In genomic region chr11:14357843-14358728, GRCh38 we compare ENCODE assay signal across 8 cellular contexts. TPM values are rescaled to one million over a fixed set of nuclear protein-coding genes. Genes with fewer than 3 reads are reported as not detected.
A peak's percentile ranks its signal among the peaks of the same experiment; 100 is the strongest.
DNase-seq lines count a peak whose midpoint lies in the region; ATAC-seq and TF ChIP-seq lines count a peak whose summit lies in the region.

No MANE protein-coding gene starts in this region.

- H2AFZ ChIP-seq in DND-41 (ENCODE audit: low read depth, low read length): peak overlapping the region; percentile 61

- H3K79me2 ChIP-seq in DND-41 (ENCODE audit: insufficient read depth, low read length): peaks cover 59% of the 10 kb centered on the region

- H3K4me3 ChIP-seq in DND-41 (ENCODE audit: low read depth in 1 of 2, low read length in 2 of 2) (peak overlapping the region; percentile 60 to 64), brain microvascular endothelial cell (ENCODE audit: low read depth, low read length) (peak overlapping the region; percentile 76)

- peaks cover 28% of the 10 kb centered on the region for H4K20me1 ChIP-seq in DND-41 (ENCODE audit: insufficient read depth, low read length)

- H3K4me2 ChIP-seq in DND-41 (ENCODE audit: insufficient read depth, low read length): peak overlapping the region; percentile 76

- H3K27me3 ChIP-seq in DND-41 (ENCODE audit: insufficient read depth, low read length, poor library complexity) (no peaks in the 10 kb centered on the region), brain microvascular endothelial cell (replicated peaks) (no peaks in the 10 kb centered on the region)

- ATAC-seq in DND-41 (ENCODE audit: insufficient read depth, low read depth) (peak; percentile 68), GM21381 (IDR thresholded peaks at IDR 0.05; ENCODE audit: unreplicated experiment) (peak; percentile 50)

- no peaks in the 10 kb centered on the region for H3K9me3 ChIP-seq in DND-41 (ENCODE audit: insufficient read depth, low read length, severe bottlenecking)

- peaks cover 51% of the 10 kb centered on the region for H3K4me1 ChIP-seq in DND-41 (ENCODE audit: insufficient read depth, low read length)

- peaks cover 7% of the 10 kb centered on the region; the same call in 1 of the 2 replicates for H3K36me3 ChIP-seq in DND-41 (ENCODE audit: insufficient read depth, low read length)
- peaks cover 7% of the 10 kb centered on the region for H3K36me3 ChIP-seq in brain microvascular endothelial cell (replicated peaks)

- peak overlapping the region; percentile 91 for H3K9ac ChIP-seq in DND-41 (ENCODE audit: low read depth, low read length)

- H3K27ac ChIP-seq in DND-41 (ENCODE audit: low read length) (peak overlapping the region; percentile 76), brain microvascular endothelial cell (peak overlapping the region; percentile 91)

- in situ Hi-C loops in brain microvascular endothelial cell (cut with HindIII; ENCODE audit: low pct_ligation_motif_present, low sequenced_read_pairs): no loop called here

- peak; percentile 1 for TF ChIP-seq CTCF in DND-41 (IDR thresholded peaks at IDR 0.05; ENCODE audit: borderline replicate concordance, extremely low read depth, low read length, poor library complexity, severe bottlenecking)
- TF ChIP-seq CTCF in brain microvascular endothelial cell (IDR thresholded peaks at IDR 0.05; ENCODE audit: low read depth, low read length, missing control alignments): no peak

- peak; percentile 65 for DNase-seq in DND-41
- DNase-seq in HK-2 (ENCODE audit: unreplicated experiment): peak; percentile 64
- DNase-seq in T-helper 2 cell: peak; percentile 5 to 45 (median 9)
- peak; percentile 49 for DNase-seq in brain microvascular endothelial cell
- peak; percentile 69 for DNase-seq in iris pigment epithelial cell (ENCODE audit: low read depth)
- peak; percentile 10 to 41 for DNase-seq in stimulated activated CD4-positive, alpha-beta T cell treated with anti-CD3 and anti-CD28 coated beads, Interleukin-1b, Interleukin-23, amount 100 ng/mL, for 4 hours (ENCODE audit: low read depth in 2 of 2)
- no peak for DNase-seq in ureter (ENCODE audit: low spot score)

RNA-seq across cellular contexts. Expression of gene RRAS2, which starts 0.9 kb away (rescaled TPM):
- total RNA-seq in ureter: 31.1 TPM
